ENCODE assay signal across 24 cellular contexts in the genomic region with DNA sequence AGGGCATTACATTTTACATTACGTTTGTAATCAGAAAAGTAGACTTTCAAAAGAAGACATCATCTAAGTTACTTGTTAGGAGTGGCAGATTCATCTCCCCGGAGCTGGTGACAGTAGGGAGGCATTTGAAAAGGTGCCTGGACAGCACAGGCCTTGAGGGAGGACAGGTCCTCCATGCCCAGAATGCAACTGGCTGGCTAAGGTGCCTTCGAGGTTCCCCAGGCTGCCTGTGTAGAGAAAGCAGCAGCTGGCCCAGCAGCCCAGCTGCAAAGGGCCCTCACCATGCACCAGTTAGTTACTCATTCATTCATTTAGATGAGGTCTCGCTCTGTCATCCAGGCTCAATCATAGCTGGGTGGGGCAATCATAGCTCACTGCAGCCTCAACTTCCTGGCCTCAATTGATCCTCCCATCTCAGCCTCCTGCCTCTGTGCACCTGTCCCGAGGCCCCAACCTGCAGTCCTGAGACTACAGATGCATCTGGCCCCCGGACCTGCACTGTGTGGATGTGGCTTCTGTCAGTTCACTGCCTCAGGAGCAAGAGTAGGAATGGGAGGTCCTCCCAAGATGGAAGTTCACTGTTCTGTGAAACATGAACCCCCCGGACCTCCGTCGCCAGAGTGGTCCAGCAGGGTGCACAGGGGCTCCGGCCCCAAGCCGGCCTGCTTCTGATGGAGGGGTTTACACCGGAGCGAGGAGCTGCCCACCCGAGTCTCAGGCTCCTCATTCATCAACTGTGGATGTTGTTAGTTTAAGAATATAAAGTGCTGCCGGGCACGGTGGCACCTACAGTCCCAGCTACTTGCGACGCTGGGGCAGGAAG. TPM values are rescaled to one million over a fixed set of nuclear protein-coding genes. Genes with fewer than 3 reads are reported as not detected.
DNase-seq lines count a peak whose midpoint lies in the region; ATAC-seq and TF ChIP-seq lines count a peak whose summit lies in the region.
"Had no signal": no experiment of that assay in that cellular context is flagged by ENCODE, and none has a peak within 500 bp of the region (broad histone marks: within the 10 kb centered on the region; RNA-seq: fewer than 3 reads in every experiment).

No MANE protein-coding gene starts in this region.

- H4K20me1 ChIP-seq in MM.1S (ENCODE audit: insufficient read depth, low read length) = no peaks in the 10 kb centered on the region

- no peaks in the 10 kb centered on the region for H3K4me1 ChIP-seq in breast epithelium
- H3K4me1 ChIP-seq in MM.1S (ENCODE audit: low read length) = no peaks in the 10 kb centered on the region

- CTCF ChIA-PET in activated CD4-positive, alpha-beta T cell treated with anti-CD3 and anti-CD28 coated beads, Interleukin-2, amount 10 ng/mL, durations not matched to agents 7 days and 5 days (lab: Charles Lee) = interaction anchor here (0.6 to 2.1 kb wide), 4 partner anchors 12 to 525 kb away, joined by 3 to 7 read pairs (median 4); no protein-coding TSS in a partner anchor

- intact Hi-C loops in activated CD4-positive, alpha-beta T cell treated with anti-CD3 and anti-CD28 coated beads, Interleukin-2, amount 10 ng/mL, durations not matched to agents 24 days and 14 days (cut with micrococcal nuclease) = no loop called here
- intact Hi-C loops in activated T-helper 2 cell treated with anti-CD3 and anti-CD28 coated beads, Interferon-gamma antibody, Interleukin-2, Interleukin-4, amounts not matched to agents 10 μg/mL and 5 μg/mL and 100 μg/mL, durations not matched to agents 14 hours and 24 hours and 36 hours (cut with micrococcal nuclease) = no loop called here
- intact Hi-C loops in breast epithelium (cut with DNase I; ENCODE audit: low total_unique reads) = no loop called here

- H3K9me3 ChIP-seq in breast epithelium = no peaks in the 10 kb centered on the region
- H3K9me3 ChIP-seq in MM.1S (replicated peaks; ENCODE audit: insufficient read depth, low read length) = no peaks in the 10 kb centered on the region

- peaks cover 2% of the 10 kb centered on the region for H3K36me3 Mint-ChIP-seq in activated CD4-positive, alpha-beta T cell treated with anti-CD3 and anti-CD28 coated beads, Interleukin-2, amount 10 ng/mL, durations not matched to agents 7 days and 5 days (ENCODE audit: low read depth)
- H3K36me3 Mint-ChIP-seq in activated CD4-positive, alpha-beta T cell treated with anti-CD3 and anti-CD28 coated beads, Interleukin-2, amount 10 ng/mL, durations not matched to agents 24 days and 14 days (ENCODE audit: low read depth) = no peaks in the 10 kb centered on the region
- no peaks in the 10 kb centered on the region for H3K36me3 Mint-ChIP-seq in chondrocyte (ENCODE audit: low read depth)
- no peaks in the 10 kb centered on the region for H3K36me3 Mint-ChIP-seq in natural killer cell treated with Interleukin-12 subunit alpha and Interleukin-12 subunit beta and Interleukin-15 and Interleukin-18, amount 100 ng/mL, for 72 hours
- H3K36me3 Mint-ChIP-seq in activated T-helper 2 cell treated with anti-CD3 and anti-CD28 coated beads, Interferon-gamma antibody, Interleukin-2, Interleukin-4, amounts not matched to agents 10 μg/mL and 5 μg/mL and 100 μg/mL, durations not matched to agents 14 hours and 24 hours and 36 hours (ENCODE audit: low read depth) = no peaks in the 10 kb centered on the region
- H3K36me3 Mint-ChIP-seq: type B pancreatic cell had no signal

- no peaks in the 10 kb centered on the region for H3K27me3 Mint-ChIP-seq in activated CD4-positive, alpha-beta T cell treated with anti-CD3 and anti-CD28 coated beads, Interleukin-2, amount 10 ng/mL, durations not matched to agents 7 days and 5 days
- H3K27me3 Mint-ChIP-seq in activated CD4-positive, alpha-beta T cell treated with anti-CD3 and anti-CD28 coated beads, Interleukin-2, amount 10 ng/mL, durations not matched to agents 24 days and 14 days = no peaks in the 10 kb centered on the region
- no peaks in the 10 kb centered on the region for H3K27me3 Mint-ChIP-seq in chondrocyte (ENCODE audit: low read depth)
- no peaks in the 10 kb centered on the region for H3K27me3 Mint-ChIP-seq in natural killer cell treated with Interleukin-12 subunit alpha and Interleukin-12 subunit beta and Interleukin-15 and Interleukin-18, amount 100 ng/mL, for 72 hours
- no peaks in the 10 kb centered on the region for H3K27me3 Mint-ChIP-seq in activated T-helper 2 cell treated with anti-CD3 and anti-CD28 coated beads, Interferon-gamma antibody, Interleukin-2, Interleukin-4, amounts not matched to agents 10 μg/mL and 5 μg/mL and 100 μg/mL, durations not matched to agents 14 hours and 24 hours and 36 hours (ENCODE audit: low read depth)
- H3K27me3 Mint-ChIP-seq: type B pancreatic cell had no signal

- H3K36me3 ChIP-seq in breast epithelium (no peaks in the 10 kb centered on the region), MM.1S (replicated peaks; ENCODE audit: insufficient read depth, low read length) (no peaks in the 10 kb centered on the region)
- H3K36me3 ChIP-seq: cardiac muscle cell, WERI-Rb-1 had no signal

- POLR2A ChIA-PET in activated CD4-positive, alpha-beta T cell treated with anti-CD3 and anti-CD28 coated beads, Interleukin-2, amount 10 ng/mL, durations not matched to agents 7 days and 5 days (lab: Charles Lee) = no interaction called here

- H3K9me3 Mint-ChIP-seq in activated CD4-positive, alpha-beta T cell treated with anti-CD3 and anti-CD28 coated beads, Interleukin-2, amount 10 ng/mL, durations not matched to agents 7 days and 5 days = no peaks in the 10 kb centered on the region
- no peaks in the 10 kb centered on the region for H3K9me3 Mint-ChIP-seq in activated CD4-positive, alpha-beta T cell treated with anti-CD3 and anti-CD28 coated beads, Interleukin-2, amount 10 ng/mL, durations not matched to agents 24 days and 14 days
- no peaks in the 10 kb centered on the region for H3K9me3 Mint-ChIP-seq in chondrocyte (ENCODE audit: low read depth)
- H3K9me3 Mint-ChIP-seq in natural killer cell treated with Interleukin-12 subunit alpha and Interleukin-12 subunit beta and Interleukin-15 and Interleukin-18, amount 100 ng/mL, for 72 hours = no peaks in the 10 kb centered on the region
- H3K9me3 Mint-ChIP-seq in activated T-helper 2 cell treated with anti-CD3 and anti-CD28 coated beads, Interferon-gamma antibody, Interleukin-2, Interleukin-4, amounts not matched to agents 10 μg/mL and 5 μg/mL and 100 μg/mL, durations not matched to agents 14 hours and 24 hours and 36 hours = no peaks in the 10 kb centered on the region
- H3K9me3 Mint-ChIP-seq: T-helper 2 cell treated with Interferon-gamma antibody and Interleukin-4, amounts not matched to agents 5 μg/mL and 100 μg/mL, for 36 hours; type B pancreatic cell had no signal

- peaks cover 3% of the 10 kb centered on the region; the same call in 1 of the 2 replicates for H3F3A ChIP-seq in MM.1S (ENCODE audit: insufficient read depth, low read length)

- no peaks in the 10 kb centered on the region for H3K9me2 ChIP-seq in MM.1S (replicated peaks; ENCODE audit: insufficient read depth, low read length)

- H3K27me3 ChIP-seq in breast epithelium (no peaks in the 10 kb centered on the region), MM.1S (replicated peaks; ENCODE audit: insufficient read depth, low read length) (peaks cover 18% of the 10 kb centered on the region)
- H3K27me3 ChIP-seq: cardiac muscle cell had no signal

- peaks cover 32% of the 10 kb centered on the region for H3K4me1 Mint-ChIP-seq in activated CD4-positive, alpha-beta T cell treated with anti-CD3 and anti-CD28 coated beads, Interleukin-2, amount 10 ng/mL, durations not matched to agents 7 days and 5 days
- peaks cover 9% of the 10 kb centered on the region for H3K4me1 Mint-ChIP-seq in activated CD4-positive, alpha-beta T cell treated with anti-CD3 and anti-CD28 coated beads, Interleukin-2, amount 10 ng/mL, durations not matched to agents 24 days and 14 days
- peaks cover 20% of the 10 kb centered on the region for H3K4me1 Mint-ChIP-seq in chondrocyte (ENCODE audit: low read depth)
- H3K4me1 Mint-ChIP-seq in natural killer cell treated with Interleukin-12 subunit alpha and Interleukin-12 subunit beta and Interleukin-15 and Interleukin-18, amount 100 ng/mL, for 72 hours (ENCODE audit: low read depth in 2 of 2) = peaks cover 15 to 17% of the 10 kb centered on the region in 2 donors
- peaks cover 6% of the 10 kb centered on the region for H3K4me1 Mint-ChIP-seq in activated T-helper 2 cell treated with anti-CD3 and anti-CD28 coated beads, Interferon-gamma antibody, Interleukin-2, Interleukin-4, amounts not matched to agents 10 μg/mL and 5 μg/mL and 100 μg/mL, durations not matched to agents 14 hours and 24 hours and 36 hours (ENCODE audit: low read depth)

- no peaks in the 10 kb centered on the region for H3K79me2 ChIP-seq in MM.1S (ENCODE audit: low read length)

- H3K4me3 Mint-ChIP-seq in activated CD4-positive, alpha-beta T cell treated with anti-CD3 and anti-CD28 coated beads, Interleukin-2, amount 10 ng/mL, durations not matched to agents 7 days and 5 days = no peak overlapping the region
- no peak overlapping the region for H3K4me3 Mint-ChIP-seq in activated CD4-positive, alpha-beta T cell treated with anti-CD3 and anti-CD28 coated beads, Interleukin-2, amount 10 ng/mL, durations not matched to agents 24 days and 14 days
- no peak overlapping the region for H3K4me3 Mint-ChIP-seq in chondrocyte (ENCODE audit: unreplicated experiment)
- H3K4me3 Mint-ChIP-seq in natural killer cell treated with Interleukin-12 subunit alpha and Interleukin-12 subunit beta and Interleukin-15 and Interleukin-18, amount 100 ng/mL, for 72 hours = peak overlapping the region; percentile 74
- no peak overlapping the region for H3K4me3 Mint-ChIP-seq in activated T-helper 2 cell treated with anti-CD3 and anti-CD28 coated beads, Interferon-gamma antibody, Interleukin-2, Interleukin-4, amounts not matched to agents 10 μg/mL and 5 μg/mL and 100 μg/mL, durations not matched to agents 14 hours and 24 hours and 36 hours (ENCODE audit: low read depth)
- H3K4me3 Mint-ChIP-seq: type B pancreatic cell had no signal

- TF ChIP-seq POLR2A in breast epithelium (IDR thresholded peaks at IDR 0.05) = no peak

- no peak for TF ChIP-seq CTCF in chondrocyte (IDR thresholded peaks at IDR 0.05)
- no peak for TF ChIP-seq CTCF in breast epithelium (IDR thresholded peaks at IDR 0.05)
- TF ChIP-seq CTCF in MM.1S (IDR thresholded peaks at IDR 0.05; ENCODE audit: low read length) = no peak

- H3K4me2 ChIP-seq in MM.1S (ENCODE audit: low read depth, low read length) = no peak overlapping the region

- DNase-seq in activated CD4-positive, alpha-beta T cell treated with anti-CD3 and anti-CD28 coated beads, Interleukin-2, amount 10 ng/mL, durations not matched to agents 7 days and 5 days = no peak
- DNase-seq in activated CD4-positive, alpha-beta T cell treated with anti-CD3 and anti-CD28 coated beads, Interleukin-2, amount 10 ng/mL, durations not matched to agents 24 days and 14 days = no peak
- DNase-seq in GF-D8 (lab: John Stamatoyannopoulos, UW) (peak; percentile 31), chondrocyte (ENCODE audit: low spot score) (peak; percentile 62), breast epithelium (ENCODE audit: low spot score in 2 of 2) (no peak), MM.1S (no peak)
- DNase-seq in natural killer cell treated with Interleukin-12 subunit alpha and Interleukin-12 subunit beta and Interleukin-15 and Interleukin-18, amount 100 ng/mL, for 72 hours (ENCODE audit: low spot score) = no peak
- DNase-seq in activated T-helper 2 cell treated with anti-CD3 and anti-CD28 coated beads, Interferon-gamma antibody, Interleukin-2, Interleukin-4, amounts not matched to agents 10 μg/mL and 5 μg/mL and 100 μg/mL, durations not matched to agents 14 hours and 24 hours and 36 hours (ENCODE audit: low spot score) = no peak
- DNase-seq: 8988T; activated T-cell treated with anti-CD3 and anti-CD28 coated beads for 4 hours; Calu3; Kasumi-1; kidney glomerular epithelial cell; NCI-H1092 treated with DMSO at 0.1 percent for 48 hours; NCI-H1930; NCI-H69; stimulated activated CD4-positive, alpha-beta T cell treated with anti-CD3 and anti-CD28 coated beads, Interleukin-1b, Interleukin-23, amount 100 ng/mL, for 48 hours; WERI-Rb-1 had no signal

- H3K27ac Mint-ChIP-seq in activated CD4-positive, alpha-beta T cell treated with anti-CD3 and anti-CD28 coated beads, Interleukin-2, amount 10 ng/mL, durations not matched to agents 7 days and 5 days = peak overlapping the region; percentile 91
- no peak overlapping the region for H3K27ac Mint-ChIP-seq in activated CD4-positive, alpha-beta T cell treated with anti-CD3 and anti-CD28 coated beads, Interleukin-2, amount 10 ng/mL, durations not matched to agents 24 days and 14 days
- H3K27ac Mint-ChIP-seq in chondrocyte (ENCODE audit: unreplicated experiment) = no peak overlapping the region
- H3K27ac Mint-ChIP-seq in natural killer cell treated with Interleukin-12 subunit alpha and Interleukin-12 subunit beta and Interleukin-15 and Interleukin-18, amount 100 ng/mL, for 72 hours = peak overlapping the region; percentile 80 to 86
- no peak overlapping the region for H3K27ac Mint-ChIP-seq in activated T-helper 2 cell treated with anti-CD3 and anti-CD28 coated beads, Interferon-gamma antibody, Interleukin-2, Interleukin-4, amounts not matched to agents 10 μg/mL and 5 μg/mL and 100 μg/mL, durations not matched to agents 14 hours and 24 hours and 36 hours
- H3K27ac Mint-ChIP-seq: type B pancreatic cell had no signal

- no peak for ATAC-seq in natural killer cell treated with Interleukin-12 subunit alpha and Interleukin-12 subunit beta and Interleukin-15 and Interleukin-18, amount 100 ng/mL, for 72 hours

- no peak overlapping the region for H3K27ac ChIP-seq in breast epithelium
- H3K27ac ChIP-seq in MM.1S (ENCODE audit: low read length) = no peak overlapping the region
- H3K27ac ChIP-seq: cardiac muscle cell, RWPE1, WERI-Rb-1 had no signal

- H3K4me3 ChIP-seq in breast epithelium (no peak overlapping the region), MM.1S (ENCODE audit: low read length) (no peak overlapping the region)
- H3K4me3 ChIP-seq: cardiac muscle cell, lung, skin epidermis had no signal

- H2AFZ ChIP-seq in MM.1S (ENCODE audit: low read length) = no peak overlapping the region

- no peak overlapping the region for H3K9ac ChIP-seq in MM.1S (ENCODE audit: low read length)

RNA-seq across cellular contexts. Expression of a gene that starts 36.6 kb away (rescaled TPM):
- 10 to 100 TPM; 27.5 to 32.3 TPM for total RNA-seq in activated CD4-positive, alpha-beta T cell treated with anti-CD3 and anti-CD28 coated beads, Interleukin-2, amount 10 ng/mL, durations not matched to agents 7 days and 5 days
- total RNA-seq in activated CD4-positive, alpha-beta T cell treated with anti-CD3 and anti-CD28 coated beads, Interleukin-2, amount 10 ng/mL, durations not matched to agents 24 days and 14 days = 14.3 and 15.5 TPM in 2 replicates
- total RNA-seq in chondrocyte = 16.1 to 35.4 TPM (median 33.6 TPM) in 3 replicates
- total RNA-seq in natural killer cell treated with Interleukin-12 subunit alpha and Interleukin-12 subunit beta and Interleukin-15 and Interleukin-18, amount 100 ng/mL, for 72 hours = 10 to 100 TPM; 19.9 to 22.6 TPM
- total RNA-seq in activated T-helper 2 cell treated with anti-CD3 and anti-CD28 coated beads, Interferon-gamma antibody, Interleukin-2, Interleukin-4, amounts not matched to agents 10 μg/mL and 5 μg/mL and 100 μg/mL, durations not matched to agents 14 hours and 24 hours and 36 hours = 13.3 and 14.9 TPM in 2 replicates
- total RNA-seq in breast epithelium = 10 to 100 TPM; 32.3 to 56.6 (median 34.4) TPM

Comparison
In these comparisons a context has a peak if more than half of its experiments do, and no peak if none do; other contexts are left out.
1. H3K27ac Mint-ChIP-seq: peak in activated CD4-positive, alpha-beta T cell treated with anti-CD3 and anti-CD28 coated beads, Interleukin-2, amount 10 ng/mL, durations not matched to agents 7 days and 5 days (single experiment) and natural killer cell treated with Interleukin-12 subunit alpha and Interleukin-12 subunit beta and Interleukin-15 and Interleukin-18, amount 100 ng/mL, for 72 hours (2 of 2); none in activated CD4-positive, alpha-beta T cell treated with anti-CD3 and anti-CD28 coated beads, Interleukin-2, amount 10 ng/mL, durations not matched to agents 24 days and 14 days (single experiment), chondrocyte (single experiment) and activated T-helper 2 cell treated with anti-CD3 and anti-CD28 coated beads, Interferon-gamma antibody, Interleukin-2, Interleukin-4, amounts not matched to agents 10 μg/mL and 5 μg/mL and 100 μg/mL, durations not matched to agents 14 hours and 24 hours and 36 hours (single experiment).
2. DNase-seq: peak in GF-D8 (single experiment) and chondrocyte (single experiment); none in activated CD4-positive, alpha-beta T cell treated with anti-CD3 and anti-CD28 coated beads, Interleukin-2, amount 10 ng/mL, durations not matched to agents 7 days and 5 days (single experiment), activated CD4-positive, alpha-beta T cell treated with anti-CD3 and anti-CD28 coated beads, Interleukin-2, amount 10 ng/mL, durations not matched to agents 24 days and 14 days (single experiment), natural killer cell treated with Interleukin-12 subunit alpha and Interleukin-12 subunit beta and Interleukin-15 and Interleukin-18, amount 100 ng/mL, for 72 hours (single experiment), activated T-helper 2 cell treated with anti-CD3 and anti-CD28 coated beads, Interferon-gamma antibody, Interleukin-2, Interleukin-4, amounts not matched to agents 10 μg/mL and 5 μg/mL and 100 μg/mL, durations not matched to agents 14 hours and 24 hours and 36 hours (single experiment), breast epithelium (0 of 2) and MM.1S (single experiment).